21 cellular contexts compared by ENCODE assay signal in the genomic region with DNA sequence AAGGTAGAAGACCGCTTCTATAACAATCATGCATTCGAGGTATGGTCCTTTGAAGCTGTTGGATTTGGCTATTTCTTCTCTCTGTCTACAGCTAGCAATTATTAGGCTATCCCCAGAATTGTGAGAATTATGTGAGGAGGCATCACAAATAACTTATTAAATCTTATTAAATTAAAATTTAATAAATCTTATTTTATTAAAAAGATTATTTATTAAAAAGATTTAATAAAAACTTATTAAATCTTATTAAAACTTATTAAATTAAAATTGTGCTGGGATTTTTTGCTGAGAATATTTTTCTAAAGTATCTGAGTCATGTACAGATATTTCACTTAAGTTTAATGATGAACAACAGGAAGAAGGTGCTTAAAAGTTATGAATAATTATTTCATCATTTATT. TPM values are rescaled to one million over a fixed set of nuclear protein-coding genes. Genes with fewer than 3 reads are reported as not detected.
DNase-seq lines count a peak whose midpoint lies in the region; ATAC-seq, FAIRE-seq and TF ChIP-seq lines count a peak whose summit lies in the region.
"Had no signal": no experiment of that assay in that cellular context is flagged by ENCODE, and none has a peak within 500 bp of the region (broad histone marks: within the 10 kb centered on the region; RNA-seq: fewer than 3 reads in every experiment).

No MANE protein-coding gene starts in this region.

- no peaks in the 10 kb centered on the region for H3K27me3 Mint-ChIP-seq in activated naive CD8-positive, alpha-beta T cell treated with anti-CD3 and anti-CD28 coated beads for 36 hours
- H3K27me3 Mint-ChIP-seq: B cell had no signal

- H3K36me3 Mint-ChIP-seq in activated naive CD8-positive, alpha-beta T cell treated with anti-CD3 and anti-CD28 coated beads for 36 hours = peaks cover 14% of the 10 kb centered on the region

- no peaks in the 10 kb centered on the region for H3K27me3 ChIP-seq in pancreas
- H3K27me3 ChIP-seq: BLaER1 had no signal

- H3K4me1 ChIP-seq in pancreas = no peaks in the 10 kb centered on the region
- H3K4me1 ChIP-seq: BLaER1, Caco-2 had no signal

- WGBS in pancreas, 2 donors = 93 to 94% methylated on average over 2 of the region's 2 CpGs

- H3K36me3 ChIP-seq in pancreas = no peaks in the 10 kb centered on the region

- H3K4me3 ChIP-seq in pancreas = no peak overlapping the region
- H3K4me3 ChIP-seq: BLaER1, GM12878, GM23248 had no signal

- H3K4me1 Mint-ChIP-seq in activated naive CD8-positive, alpha-beta T cell treated with anti-CD3 and anti-CD28 coated beads for 36 hours = peaks cover under 1% of the 10 kb centered on the region
- H3K4me1 Mint-ChIP-seq: B cell; CD4-positive, CD25-positive, alpha-beta regulatory T cell had no signal

- no peak for ATAC-seq in pancreas
- no peak for ATAC-seq in sciatic nerve
- ATAC-seq in HG03175 (IDR thresholded peaks at IDR 0.05; ENCODE audit: unreplicated experiment) = no peak
- ATAC-seq: CD8-positive, alpha-beta T cell; GM12878; HCT116 had no signal

- H3K9me3 ChIP-seq in pancreas = no peaks in the 10 kb centered on the region

- FAIRE-seq in RCC 7860 (lab: Jason Lieb, UNC) (peak; percentile 51), endometrium (lab: Jason Lieb, UNC) (peak; percentile 29), pancreas (lab: Jason Lieb, UNC) (peak; percentile 26)
- FAIRE-seq: GM12878, GM19239, H1 had no signal

- no peak for TF ChIP-seq CTCF in pancreas (IDR thresholded peaks at IDR 0.05)

- intact Hi-C loops in pancreas (cut with DNase I) (no loop called here), sciatic nerve (cut with DNase I) (no loop called here)

- H3K4me3 Mint-ChIP-seq in activated naive CD8-positive, alpha-beta T cell treated with anti-CD3 and anti-CD28 coated beads for 36 hours = no peak overlapping the region
- H3K4me3 Mint-ChIP-seq: B cell; CD4-positive, CD25-positive, alpha-beta regulatory T cell; CD8-positive, alpha-beta T cell had no signal

- no peak for DNase-seq in RCC 7860 (ENCODE audit: low spot score)
- no peak for DNase-seq in pancreas
- DNase-seq in activated naive CD8-positive, alpha-beta T cell treated with anti-CD3 and anti-CD28 coated beads for 36 hours = no peak
- no peak for DNase-seq in sciatic nerve (ENCODE audit: low spot score)
- DNase-seq: Caco-2; CD4-positive, CD25-positive, alpha-beta regulatory T cell; CD8-positive, alpha-beta T cell; DMS153; DND-41; GDM1; GM23248; H7 had no signal

- no peak overlapping the region for H3K27ac Mint-ChIP-seq in activated naive CD8-positive, alpha-beta T cell treated with anti-CD3 and anti-CD28 coated beads for 36 hours
- H3K27ac Mint-ChIP-seq: B cell; CD4-positive, CD25-positive, alpha-beta regulatory T cell; CD8-positive, alpha-beta T cell had no signal

- H3K9me3 Mint-ChIP-seq in activated naive CD8-positive, alpha-beta T cell treated with anti-CD3 and anti-CD28 coated beads for 36 hours = peaks cover 17% of the 10 kb centered on the region

- H3K27ac ChIP-seq in pancreas = no peak overlapping the region
- H3K27ac ChIP-seq: BLaER1, C4-2B, GM23248 had no signal

RNA-seq across cellular contexts. Expression of a gene that starts 7.7 kb away (rescaled TPM):
- total RNA-seq in pancreas (1 to 10 TPM; 1.2 to 2.9 (median 2.1) TPM), sciatic nerve (2.5 TPM)
- polyA plus RNA-seq in pancreas = 1 to 10 TPM; 6.0 to 7.3 TPM
- total RNA-seq in activated naive CD8-positive, alpha-beta T cell treated with anti-CD3 and anti-CD28 coated beads for 36 hours = 1 to 10 TPM; 3.4 to 4.7 TPM

RNA-seq across cellular contexts. Expression of a gene that starts 7.9 kb away (rescaled TPM):
- total RNA-seq in pancreas (10 to 100 TPM in 5 of 6 donors, 1 to 10 TPM in 1; 9.6 to 29.8 (median 18.0) TPM), sciatic nerve (12.3 TPM)
- 10 to 100 TPM; 10.3 to 12.1 TPM for polyA plus RNA-seq in pancreas
- total RNA-seq in activated naive CD8-positive, alpha-beta T cell treated with anti-CD3 and anti-CD28 coated beads for 36 hours = 1 to 10 TPM; 4.5 to 6.9 TPM

RNA-seq across cellular contexts. Expression of a gene that starts 58.3 kb away (rescaled TPM):
- 1 to 10 TPM in 3 of 6 donors, under 1 TPM in 2, not detected in 1; 0.24 to 1.9 (median 1.2) TPM for total RNA-seq in pancreas
- 1 to 10 TPM; 2.7 to 3.7 TPM for polyA plus RNA-seq in pancreas
- 1 to 10 TPM; 7.8 to 8.1 TPM for total RNA-seq in activated naive CD8-positive, alpha-beta T cell treated with anti-CD3 and anti-CD28 coated beads for 36 hours
- 6.2 TPM for total RNA-seq in sciatic nerve
- total RNA-seq: B cell had no signal

RNA-seq across cellular contexts. Expression of a gene that starts 58.8 kb away (rescaled TPM):
- total RNA-seq in pancreas (10 to 100 TPM; 12.9 to 20.0 (median 14.2) TPM), sciatic nerve (38.8 TPM)
- polyA plus RNA-seq in pancreas = 10 to 100 TPM; 26.9 to 49.2 TPM
- 10 to 100 TPM; 37.8 to 38.2 TPM for total RNA-seq in activated naive CD8-positive, alpha-beta T cell treated with anti-CD3 and anti-CD28 coated beads for 36 hours
